26 cellular contexts compared by ENCODE assay signal in the genomic region with DNA sequence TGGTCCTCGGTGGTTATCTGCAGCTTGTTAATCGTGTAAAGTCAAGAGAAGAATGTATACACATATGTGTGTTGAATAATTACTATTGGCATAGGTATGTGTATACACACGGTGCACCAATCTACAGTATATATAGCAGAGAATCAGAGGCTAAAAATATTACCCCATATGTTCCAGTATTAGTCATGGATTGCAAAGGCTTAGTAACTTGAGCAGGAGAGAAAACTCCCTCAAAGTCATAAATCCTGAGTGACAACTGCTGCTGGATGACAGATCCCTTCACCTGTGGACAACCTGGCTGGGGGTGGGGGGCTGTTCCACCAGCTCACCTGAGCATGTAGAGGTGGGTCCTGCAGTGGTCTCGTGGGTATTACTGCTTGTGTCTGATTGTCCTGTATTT.
DNase-seq lines count a peak whose midpoint lies in the region; ATAC-seq, FAIRE-seq and TF ChIP-seq lines count a peak whose summit lies in the region.
"Had no signal": no experiment of that assay in that cellular context is flagged by ENCODE, and none has a peak within 500 bp of the region (broad histone marks: within the 10 kb centered on the region; RNA-seq: fewer than 3 reads in every experiment).

No MANE protein-coding gene starts in this region.

- TF ChIP-seq EP300 in K562 (IDR thresholded peaks at IDR 0.05; ENCODE audit: low read length), result no peak

- H3K4me3 Mint-ChIP-seq in GM23338, result no peak overlapping the region
- H3K4me3 Mint-ChIP-seq: activated CD4-positive, alpha-beta T cell treated with anti-CD3 and anti-CD28 coated beads, Interleukin-2, amount 10 ng/mL, durations not matched to agents 24 days and 14 days; B cell; CD8-positive, alpha-beta memory T cell; T-helper 1 cell treated with Interleukin-12 subunit alpha and Interleukin-12 subunit beta and Interleukin-4 antibody, amounts not matched to agents 30 μg/mL and 1 μg/mL, for 36 hours had no signal

- ATAC-seq in GM23338 (no peak), K562 (no peak), HG02938 (IDR thresholded peaks at IDR 0.05; ENCODE audit: unreplicated experiment) (no peak), sciatic nerve (no peak)
- ATAC-seq: HCT116, lower lobe of right lung had no signal

- no peaks in the 10 kb centered on the region for H3K36me3 Mint-ChIP-seq in GM23338 (ENCODE audit: low read depth)
- H3K36me3 Mint-ChIP-seq: CD8-positive, alpha-beta memory T cell had no signal

- H3F3A ChIP-seq in GM23338 (replicated peaks; ENCODE audit: low read depth), result 0 out of 2 replicates have a peak, but pooled peaks cover 2% of the 10 kb centered on the region

- intact Hi-C loops in K562 (cut with micrococcal nuclease), result no loop called here
- intact Hi-C loops in sciatic nerve (cut with DNase I), result no loop called here

- no TSS peak for BruUV-seq in K562 (replicated peaks; lab: Mats Ljungman, UMichigan)

- H3K4me2 ChIP-seq in GM23338, result 0 out of 2 replicates have a peak overlapping the region, but pooled peaks have one; percentile 24
- H3K4me2 ChIP-seq in K562 (ENCODE audit: insufficient read depth, low read length), result no peak overlapping the region
- H3K4me2 ChIP-seq: SK-N-SH, smooth muscle cell had no signal

- H3K27ac Mint-ChIP-seq in GM23338, result no peak overlapping the region; the same call in 1 of the 2 replicates
- H3K27ac Mint-ChIP-seq: activated CD4-positive, alpha-beta T cell treated with anti-CD3 and anti-CD28 coated beads, Interleukin-2, amount 10 ng/mL, durations not matched to agents 24 days and 14 days; B cell; CD8-positive, alpha-beta memory T cell; nephron; T-helper 1 cell treated with Interleukin-12 subunit alpha and Interleukin-12 subunit beta and Interleukin-4 antibody, amounts not matched to agents 30 μg/mL and 1 μg/mL, for 36 hours had no signal

- H2AFZ ChIP-seq in GM23338 (no peak overlapping the region), K562 (ENCODE audit: low read depth, low read length) (no peak overlapping the region)

- CTCF ChIA-PET in K562 (lab: Yijun Ruan, JAX; ENCODE audit: low intra/inter-chr PET ratio), result no interaction called here

- peaks cover 11% of the 10 kb centered on the region for H3K27me3 Mint-ChIP-seq in GM23338 (ENCODE audit: insufficient read depth, low read depth, poor library complexity)
- H3K27me3 Mint-ChIP-seq: activated CD4-positive, alpha-beta T cell treated with anti-CD3 and anti-CD28 coated beads, Interleukin-2, amount 10 ng/mL, durations not matched to agents 24 days and 14 days; B cell had no signal

- H3K4me3 ChIP-seq in GM23338 (no peak overlapping the region), K562 (no peak overlapping the region), coronary artery (no peak overlapping the region)
- H3K4me3 ChIP-seq: lower lobe of right lung, smooth muscle cell had no signal

- H3K4me1 ChIP-seq in GM23338 (ENCODE audit: insufficient read depth) (peaks cover 32% of the 10 kb centered on the region), K562 (replicated peaks in 1 of 2; ENCODE audit: control insufficient read depth in 2 of 2, insufficient read depth in 2 of 2, low read length in 2 of 2) (no peaks in the 10 kb centered on the region)
- H3K4me1 ChIP-seq: lower lobe of right lung had no signal

- POLR2A ChIA-PET in K562 (lab: Yijun Ruan, JAX), result interaction anchor here (0.5 kb wide), 1 partner anchor 25 kb away, joined by 4 read pairs; no protein-coding TSS in a partner anchor

- H3K9ac ChIP-seq in K562 (ENCODE audit: insufficient read depth in 1 of 2, low read depth in 2 of 2, low read length in 2 of 2), result no peak overlapping the region
- H3K9ac ChIP-seq: SK-N-SH had no signal

- DNase-seq in GM23338 (ENCODE audit: low spot score) (no peak), NCI-H82 (lab: John Stamatoyannopoulos, UW) (peak; percentile 83), K562 (ENCODE audit: extremely low read depth in 1 of 4, low spot score in 3 of 4) (no peak), pons (ENCODE audit: low spot score) (peak; percentile 21), coronary artery (ENCODE audit: low spot score) (no peak), sciatic nerve (ENCODE audit: low spot score) (no peak), DMS153 (lab: John Stamatoyannopoulos, UW) (no peak)
- DNase-seq: activated CD4-positive, alpha-beta T cell treated with anti-CD3 and anti-CD28 coated beads, Interleukin-2, amount 10 ng/mL, durations not matched to agents 24 days and 14 days; activated gamma-delta T cell; activated T-cell treated with anti-CD3 and anti-CD28 coated beads, Interleukin-2, amount 50 U/mL, for 1 hour; CD8-positive, alpha-beta memory T cell; DMS53; lower lobe of right lung; NCI-H146; NCI-H510A; retina; SK-N-SH had no signal

- no peaks in the 10 kb centered on the region for H3K9me3 ChIP-seq in K562 (replicated peaks; ENCODE audit: control insufficient read depth, insufficient read depth, low read depth, low read length)
- H3K9me3 ChIP-seq: lower lobe of right lung, SK-N-SH had no signal

- no peak for TF ChIP-seq RAD21 in K562 (CRISPR knock-in tag; conservative IDR thresholded peaks at IDR 0.05 in 1 of 2, IDR thresholded peaks at IDR 0.05 in 1 of 2)

- H3K9me2 ChIP-seq in GM23338 (ENCODE audit: insufficient read depth), result peaks cover 23% of the 10 kb centered on the region
- H3K9me2 ChIP-seq: SK-N-SH had no signal

- FAIRE-seq in K562 (lab: Jason Lieb, UNC), result no peak
- FAIRE-seq: G401.6, GM19239, keratinocyte had no signal

- in situ Hi-C loops in K562 (cut with MboI), result no loop called here

- H3K27me3 ChIP-seq in GM23338 (ENCODE audit: insufficient read depth), result no peaks in the 10 kb centered on the region
- H3K27me3 ChIP-seq in K562 (ENCODE audit: control insufficient read depth in 2 of 2, insufficient read depth in 2 of 2, low read length in 2 of 2), result peaks cover 0 to 16% of the 10 kb centered on the region in 2 experiments; a peak in 4 of 5 replicates

- H3K9me1 ChIP-seq in K562 (ENCODE audit: control insufficient read depth, insufficient read depth, low read length), result no peaks in the 10 kb centered on the region

- H3K36me3 ChIP-seq in GM23338 (ENCODE audit: insufficient read depth) (no peaks in the 10 kb centered on the region), K562 (ENCODE audit: control insufficient read depth, insufficient read depth, low read length) (no peaks in the 10 kb centered on the region)
- H3K36me3 ChIP-seq: lower lobe of right lung had no signal

- no peaks in the 10 kb centered on the region for H3K79me2 ChIP-seq in GM23338 (replicated peaks; ENCODE audit: insufficient read depth)
- H3K79me2 ChIP-seq in K562 (ENCODE audit: control insufficient read depth, insufficient read depth, low read length), result no peaks in the 10 kb centered on the region

- H4K20me1 ChIP-seq in GM23338 (replicated peaks; ENCODE audit: insufficient read depth) (no peaks in the 10 kb centered on the region), K562 (replicated peaks; ENCODE audit: control insufficient read depth, insufficient read depth, low read length) (no peaks in the 10 kb centered on the region)

- H3K9me3 Mint-ChIP-seq in GM23338, result no peaks in the 10 kb centered on the region
- H3K9me3 Mint-ChIP-seq: activated CD4-positive, alpha-beta T cell treated with anti-CD3 and anti-CD28 coated beads, Interleukin-2, amount 10 ng/mL, durations not matched to agents 24 days and 14 days; nephron; T-helper 1 cell treated with Interleukin-12 subunit alpha and Interleukin-12 subunit beta and Interleukin-4 antibody, amounts not matched to agents 30 μg/mL and 1 μg/mL, for 36 hours had no signal

- peaks cover 47% of the 10 kb centered on the region for H3K4me1 Mint-ChIP-seq in GM23338
- H3K4me1 Mint-ChIP-seq: activated CD4-positive, alpha-beta T cell treated with anti-CD3 and anti-CD28 coated beads, Interleukin-2, amount 10 ng/mL, durations not matched to agents 24 days and 14 days; B cell; CD8-positive, alpha-beta memory T cell had no signal

- TF ChIP-seq CTCF in GM23338 (conservative IDR thresholded peaks at IDR 0.05; ENCODE audit: low read depth in 2 of 2), result no peak
- TF ChIP-seq CTCF in K562 (IDR thresholded peaks at IDR 0.05 in 2 of 3, conservative IDR thresholded peaks at IDR 0.05 in 1 of 3; ENCODE audit: insufficient read depth in 2 of 3, low read depth in 1 of 3, low read length in 3 of 3), result no peak
- no peak for TF ChIP-seq CTCF in coronary artery (IDR thresholded peaks at IDR 0.05)

- no peak for TF ChIP-seq POLR2A in K562 (conservative IDR thresholded peaks at IDR 0.05)

- WGBS in K562 (ENCODE audit: insufficient coverage, low coverage, missing lambda C conversion rate), result 0% methylated on average over 4 of the region's 4 CpGs

- H3K27ac ChIP-seq in GM23338 (ENCODE audit: low read depth) (0 out of 2 replicates have a peak overlapping the region, but pooled peaks have one; percentile 55), K562 (ENCODE audit: extremely low read depth, low read depth, low read length) (no peak overlapping the region), coronary artery (no peak overlapping the region)
- H3K27ac ChIP-seq: lower lobe of right lung had no signal

TF ChIP-seq in GM23338, 12 proteins besides CTCF, POLR2A, EP300 and RAD21:
- TF ChIP-seq ZNF114 (CRISPR knock-in tag; IDR thresholded peaks at IDR 0.05), result no peak
- no peak for TF ChIP-seq EZH2phosphoT487 (IDR thresholded peaks at IDR 0.05; ENCODE audit: unreplicated experiment)
- no peak for TF ChIP-seq JUNB (IDR thresholded peaks at IDR 0.05; ENCODE audit: unreplicated experiment)

TF ChIP-seq in K562, 482 proteins besides CTCF, POLR2A, EP300 and RAD21:
- peak; percentile 46 for TF ChIP-seq MEIS2 (IDR thresholded peaks at IDR 0.05; ENCODE audit: partially characterized antibody)
- no peak for TF ChIP-seq IFI16 (CRISPR knock-in tag; IDR thresholded peaks at IDR 0.05)

Comparison
In these comparisons a context has a peak if more than half of its experiments do, and no peak if none do; other contexts are left out.
1. DNase-seq: peak in NCI-H82 (single experiment) and pons (single experiment); none in GM23338 (single experiment), K562 (0 of 4), coronary artery (single experiment), sciatic nerve (single experiment) and DMS153 (single experiment).